Comparison of ENCODE assay signal across 23 cellular contexts in the genomic region with DNA sequence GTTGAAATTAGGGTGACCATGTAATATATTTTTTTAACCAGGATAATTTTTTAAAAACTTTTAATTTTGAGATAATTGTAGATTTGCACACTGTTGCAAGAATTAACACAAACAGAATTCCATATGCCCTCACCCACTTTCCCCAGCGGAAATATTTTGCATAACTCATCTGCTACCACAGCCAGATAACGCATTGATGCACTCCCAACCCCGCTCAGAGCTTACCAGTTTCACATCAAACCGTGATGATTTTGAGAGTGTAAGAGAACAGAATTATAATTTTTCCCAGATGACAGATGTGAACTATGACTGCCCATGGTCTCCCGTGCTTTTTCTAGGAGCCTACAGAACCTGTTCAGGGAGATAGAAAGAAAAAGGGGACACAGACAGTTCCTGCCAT. TPM values are rescaled to one million over a fixed set of nuclear protein-coding genes. Genes with fewer than 3 reads are reported as not detected.
"Had no signal": no experiment of that assay in that cellular context is flagged by ENCODE, and none has a peak within 500 bp of the region (broad histone marks: within the 10 kb centered on the region; RNA-seq: fewer than 3 reads in every experiment).

No MANE protein-coding gene starts in this region.

- H3K4me3 ChIP-seq: SJCRH30 had no signal

- H3K27me3 ChIP-seq: SJCRH30 had no signal

- DNase-seq: KBM-7, NCI-H1092, NCI-H1105 treated with DMSO at 0.1 percent for 48 hours, NCI-H1417 treated with DMSO at 0.1 percent for 48 hours, NCI-H146, NCI-H1694 treated with DMSO at 0.1 percent for 48 hours, NCI-H2029, NCI-H2081 treated with DMSO at 0.1 percent for 48 hours, NCI-H2171, NCI-H226, NCI-H446, NCI-H510A, NCI-H524 treated with DMSO at 0.1 percent for 48 hours, NCI-H69, NCI-H774, SHP77, SJCRH30 had no signal

- H3K27ac ChIP-seq: RWPE1, SJCRH30 had no signal

- H3K4me1 ChIP-seq: SJCRH30 had no signal

- H3K9me3 ChIP-seq: SJCRH30 had no signal

- H3K36me3 ChIP-seq: SJCRH30 had no signal

- ATAC-seq: Panc1, SK-N-SH treated with all-trans-retinoic acid at 6 μM for 48 hours had no signal

RNA-seq across cellular contexts. Expression of gene LDLRAD4, which starts 35.2 kb away (rescaled TPM):
- total RNA-seq: HT1080, LHCN-M2, MCF 10A had no signal
